In genomic region chr19:2253106-2254051, GRCh38 we compare ENCODE assay signal across 9 cellular contexts. TPM values are rescaled to one million over a fixed set of nuclear protein-coding genes. Genes with fewer than 3 reads are reported as not detected.
A peak's percentile ranks its signal among the peaks of the same experiment; 100 is the strongest.
DNase-seq lines count a peak whose midpoint lies in the region; ATAC-seq, FAIRE-seq and TF ChIP-seq lines count a peak whose summit lies in the region.
"Had no signal": no experiment of that assay in that cellular context is flagged by ENCODE, and none has a peak within 500 bp of the region (broad histone marks: within the 10 kb centered on the region; RNA-seq: fewer than 3 reads in every experiment).

No MANE protein-coding gene starts in this region.

- H3K4ac ChIP-seq in neuronal stem cell (ENCODE audit: low read length), result no peak overlapping the region

- peak overlapping the region; percentile 84 for H2BK12ac ChIP-seq in neuronal stem cell (ENCODE audit: low read length)

- peak; percentile 18 for ATAC-seq in GM12878
- no peak for ATAC-seq in GM18870 (IDR thresholded peaks at IDR 0.05; ENCODE audit: unreplicated experiment)

- TF ChIP-seq RAD21 in GM12878 (IDR thresholded peaks at IDR 0.05; ENCODE audit: insufficient read depth, low read depth, low read length), result peak; percentile 58

- H4K20me1 ChIP-seq in GM12878 (ENCODE audit: control insufficient read depth, insufficient read depth), result no peaks in the 10 kb centered on the region

- H3K14ac ChIP-seq in neuronal stem cell (ENCODE audit: low read length), result peak overlapping the region; percentile 97

- no peak for TF ChIP-seq POLR2A in GM12878 (IDR thresholded peaks at IDR 0.05; ENCODE audit: low read depth, low read length)
- TF ChIP-seq POLR2A in thyroid gland (IDR thresholded peaks at IDR 0.05), result no peak

- POLR2A ChIA-PET in GM10248 (lab: Yijun Ruan, JAX), result no interaction called here
- POLR2A ChIA-PET in GM12878 (lab: Charles Lee), result no interaction called here

- H3K79me2 ChIP-seq in GM12878 (ENCODE audit: control insufficient read depth, insufficient read depth, low read length), result no peaks in the 10 kb centered on the region

- H2AFZ ChIP-seq in GM12878 (ENCODE audit: control insufficient read depth, low read depth, low read length), result peak overlapping the region; percentile 19; the same call in 1 of the 2 replicates
- H2AFZ ChIP-seq in neuronal stem cell (ENCODE audit: low read length), result no peak overlapping the region

- TF ChIP-seq EP300 in GM12878 (IDR thresholded peaks at IDR 0.05; ENCODE audit: borderline replicate concordance in 1 of 2, control insufficient read depth in 1 of 2, low read depth in 2 of 2, low read length in 2 of 2), result no peak

- peak overlapping the region; percentile 61 for H2AK5ac ChIP-seq in neuronal stem cell (ENCODE audit: low read depth, low read length)

- H3K9ac ChIP-seq in GM12878 (ENCODE audit: control insufficient read depth, insufficient read depth, low read length), result no peak overlapping the region
- H3K9ac ChIP-seq in neuronal stem cell (ENCODE audit: low read depth, low read length, poor library complexity), result peak overlapping the region; percentile 78

- H3K27me3 ChIP-seq in GM12878 (replicated peaks in 1 of 2; ENCODE audit: control insufficient read depth in 2 of 2, insufficient read depth in 2 of 2, low read length in 1 of 2), result peaks cover 14 to 19% of the 10 kb centered on the region in 2 experiments; a peak in 3 of 4 replicates
- peaks cover 2 to 24% (median 3%) of the 10 kb centered on the region in 3 experiments for H3K27me3 ChIP-seq in neuronal stem cell (ENCODE audit: control insufficient read depth in 3 of 3, insufficient read depth in 3 of 3, low read depth in 1 of 3, low read length in 3 of 3)
- H3K27me3 ChIP-seq in thyroid gland, result peaks cover 12% of the 10 kb centered on the region

- peak overlapping the region; percentile 32; the same call in 1 of the 2 replicates for H3K4me3 ChIP-seq in GM12878
- peak overlapping the region in 1 of 2 donors; percentile 66 for H3K4me3 ChIP-seq in neuronal stem cell (ENCODE audit: low read length in 2 of 2)
- no peak overlapping the region for H3K4me3 ChIP-seq in thyroid gland (replicated peaks in 1 of 3)

- BruUV-seq in GM12878 (replicated peaks; lab: Mats Ljungman, UMichigan), result no TSS peak

- no peak for DNase-seq in GM10248 (ENCODE audit: extremely low spot score)
- DNase-seq in NOMO-1 treated with dmso at 0.1 percent for 144 hours (lab: John Stamatoyannopoulos, UW; ENCODE audit: unreplicated experiment), result peak; percentile 37
- DNase-seq in GM12878 (ENCODE audit: low read depth, low spot score), result no peak
- no peak for DNase-seq in neuronal stem cell (ENCODE audit: low spot score)
- DNase-seq in thyroid gland, result no peak
- no peak for DNase-seq in NCI-H187 (lab: John Stamatoyannopoulos, UW)
- DNase-seq in NCI-H1105 treated with DMSO at 0.1 percent for 48 hours (lab: John Stamatoyannopoulos, UW), result no peak

- no peak overlapping the region for H4K8ac ChIP-seq in neuronal stem cell (ENCODE audit: low read depth, low read length)

- peak overlapping the region; percentile 95 for H4K91ac ChIP-seq in neuronal stem cell (ENCODE audit: low read depth, low read length, poor library complexity)

- H2BK15ac ChIP-seq in neuronal stem cell (ENCODE audit: low read length), result no peak overlapping the region

- SMC1A ChIA-PET in GM12878 (lab: Charles Lee; ENCODE audit: uncharacterized antibody, unreplicated experiment), result no interaction called here

- peaks cover 7% of the 10 kb centered on the region for H3K4me1 ChIP-seq in GM12878 (ENCODE audit: control insufficient read depth, insufficient read depth, low read length)
- H3K4me1 ChIP-seq in neuronal stem cell (ENCODE audit: control insufficient read depth in 2 of 2, insufficient read depth in 1 of 2, low read depth in 1 of 2, low read length in 2 of 2), result peaks cover 0 to 12% of the 10 kb centered on the region in 2 donors
- peaks cover 0 to 38% of the 10 kb centered on the region in 2 donors for H3K4me1 ChIP-seq in thyroid gland

- peaks cover 0 to 7% of the 10 kb centered on the region in 2 experiments; a peak in 2 of 4 replicates for H3K36me3 ChIP-seq in GM12878 (ENCODE audit: control insufficient read depth in 2 of 2, insufficient read depth in 2 of 2, low read length in 1 of 2)
- peaks cover 0 to 23% of the 10 kb centered on the region in 2 donors for H3K36me3 ChIP-seq in neuronal stem cell (replicated peaks in 1 of 2; ENCODE audit: control insufficient read depth in 2 of 2, insufficient read depth in 2 of 2, low read length in 2 of 2)
- no peaks in the 10 kb centered on the region for H3K36me3 ChIP-seq in thyroid gland

- in situ Hi-C loops in GM12878 (cut with MboI), result no loop called here

- peak overlapping the region; percentile 87 for H2BK5ac ChIP-seq in neuronal stem cell (ENCODE audit: low read length)

- CTCF ChIA-PET in GM10248 (lab: Yijun Ruan, JAX), result interaction anchor here (1.0 to 1.5 kb wide), 6 partner anchors 13 to 97 kb away, joined by 3 to 4 read pairs (median 4); no protein-coding TSS in a partner anchor
- CTCF ChIA-PET in GM12878 (lab: Yijun Ruan, JAX), result interaction anchor here (0.5 to 1.3 kb wide), 4 partner anchors 14 to 139 kb away, joined by 3 to 5 read pairs (median 4); no protein-coding TSS in a partner anchor

- FAIRE-seq in GM12878 (lab: Jason Lieb, UNC), result no peak

- no peak overlapping the region for H3K27ac ChIP-seq in GM12878 (ENCODE audit: control insufficient read depth, insufficient read depth)
- no peak overlapping the region for H3K27ac ChIP-seq in neuronal stem cell (replicated peaks; ENCODE audit: low read length)
- H3K27ac ChIP-seq in thyroid gland, result no peak overlapping the region
- H3K27ac ChIP-seq: HL-60 had no signal

- RAD21 ChIA-PET in GM12878 (lab: Charles Lee; ENCODE audit: unreplicated experiment), result interaction anchor here (0.6 kb wide), 1 partner anchor 16 kb away, joined by 4 read pairs; no protein-coding TSS in a partner anchor

- peak overlapping the region; percentile 60 for H3K4me2 ChIP-seq in GM12878 (ENCODE audit: control insufficient read depth, insufficient read depth)
- H3K4me2 ChIP-seq in neuronal stem cell (ENCODE audit: insufficient read depth, low read length, poor library complexity, severe bottlenecking), result peak overlapping the region; percentile 97

- intact Hi-C loops in GM12878 (cut with micrococcal nuclease; ENCODE audit: unreplicated experiment), result no loop called here
- intact Hi-C loops in thyroid gland (cut with DNase I), result no loop called here

- H3K9me3 ChIP-seq in GM12878 (replicated peaks; ENCODE audit: control insufficient read depth, insufficient read depth, low read length) (no peaks in the 10 kb centered on the region; the same call in 2 of the 3 replicates), neuronal stem cell (replicated peaks in 1 of 2; ENCODE audit: control insufficient read depth in 2 of 2, insufficient read depth in 1 of 2, low read depth in 1 of 2, low read length in 2 of 2) (peaks cover 0 to 5% of the 10 kb centered on the region in 2 donors), thyroid gland (no peaks in the 10 kb centered on the region)

- WGBS in GM12878 (ENCODE audit: insufficient coverage, insufficient replicate concordance, low lambda C conversion rate, missing lambda C conversion rate), result 10% methylated on average over 55 of the region's 76 CpGs
- no CpG with 5 or more reads among the region's 76 CpGs for WGBS in neuronal stem cell (ENCODE audit: extremely low coverage in 2 of 2, insufficient read length in 2 of 2, insufficient replicate concordance in 1 of 2), 2 donors
- WGBS in thyroid gland, 2 donors, result 5 to 6% methylated on average over 10 to 50 of the region's 76 CpGs

- peak overlapping the region; percentile 95 for H3K18ac ChIP-seq in neuronal stem cell (ENCODE audit: low read length)

- peak overlapping the region; percentile 89 for H3K23ac ChIP-seq in neuronal stem cell (ENCODE audit: low read depth, low read length, poor library complexity)

- no peaks in the 10 kb centered on the region for H3K79me1 ChIP-seq in neuronal stem cell (ENCODE audit: low read depth, low read length)

- peak; percentile 67 for TF ChIP-seq CTCF in GM10248 (IDR thresholded peaks at IDR 0.05; ENCODE audit: control extremely low read depth, extremely low read depth, low read depth, missing control alignments)
- TF ChIP-seq CTCF in GM12878 (IDR thresholded peaks at IDR 0.05 in 2 of 3, conservative IDR thresholded peaks at IDR 0.05 in 1 of 3; ENCODE audit: control insufficient read depth in 2 of 3, extremely low read depth in 1 of 3, insufficient read depth in 1 of 3, low read depth in 3 of 3, low read length in 3 of 3), result peak; percentile 24 to 45 (median 41)
- no peak for TF ChIP-seq CTCF in thyroid gland (IDR thresholded peaks at IDR 0.05)

- no peak overlapping the region for H2BK120ac ChIP-seq in neuronal stem cell (ENCODE audit: low read depth, low read length)

RNA-seq across cellular contexts. Expression of gene JSRP1, which starts 2.8 kb away (rescaled TPM):
- not detected in 2 replicates for total RNA-seq in GM12878 (2013; cell fraction: nucleolus; rRNA removed)
- not detected in 2 replicates for total RNA-seq in GM12878 (2014; rRNA removed)
- not detected in 2 replicates for total RNA-seq in GM12878 (2014; rRNA removed; fragmentation: Illumina TruSeq; extraction: Trizol)
- total RNA-seq in GM12878 (2021), result 0.41 and 0.43 TPM in 2 replicates
- polyA plus RNA-seq in GM12878 (2011; ENCODE audit: low read depth), result not detected
- not detected in 2 replicates for polyA plus RNA-seq in GM12878 (2011; rRNA removed)
- polyA plus RNA-seq in GM12878 (2011; cell fraction: cytosol; rRNA removed), result 0.10 TPM in 1 of 2 replicates, not detected in the other
- 0.13 TPM in 1 of 2 replicates, not detected in the other for polyA plus RNA-seq in GM12878 (2011; cell fraction: nucleus; rRNA removed)
- polyA plus RNA-seq in GM12878 (2012), result 0.90 and 2.8 TPM in 2 replicates
- not detected in 2 replicates for polyA plus RNA-seq in GM12878 (2014; fragmentation: Illumina TruSeq; extraction: Trizol)
- polyA plus RNA-seq in GM12878 (2014; fragmentation: Nextera tagmentation; extraction: Ambion mirVana), result not detected
- polyA plus RNA-seq in GM12878 (2014; rRNA removed), result 0.14 TPM in 1 of 2 replicates, not detected in the other
- under 1 TPM; 0.49 to 0.91 TPM for polyA plus RNA-seq in GM12878 (2016; fragmentation: Nextera tagmentation; extraction: Ambion mirVana)
- polyA minus RNA-seq in GM12878 (2011; rRNA and poly(A)+ RNA removed), result 0.72 TPM in 1 of 2 replicates, not detected in the other
- not detected in 2 replicates for polyA minus RNA-seq in GM12878 (2011; cell fraction: cytosol; rRNA and poly(A)+ RNA removed)
- not detected in 2 replicates for polyA minus RNA-seq in GM12878 (2011; cell fraction: nucleus; rRNA and poly(A)+ RNA removed)
- 0.22 TPM for polyA plus RNA-seq in neuronal stem cell (2013, experiment 1 of 2)
- 0.15 TPM for polyA plus RNA-seq in neuronal stem cell (2013, experiment 2 of 2)
- not detected for total RNA-seq in thyroid gland

RNA-seq across cellular contexts. Expression of gene AMH, which starts 4.3 kb away (rescaled TPM):
- total RNA-seq in GM12878 (2013; cell fraction: nucleolus; rRNA removed), result 3.2 and 4.9 TPM in 2 replicates
- total RNA-seq in GM12878 (2014; rRNA removed), result 1.4 and 1.7 TPM in 2 replicates
- total RNA-seq in GM12878 (2014; rRNA removed; fragmentation: Illumina TruSeq; extraction: Trizol), result 0.18 TPM in 1 of 2 replicates, not detected in the other
- total RNA-seq in GM12878 (2021), result 2.1 and 3.5 TPM in 2 replicates
- not detected for polyA plus RNA-seq in GM12878 (2011; ENCODE audit: low read depth)
- polyA plus RNA-seq in GM12878 (2011; rRNA removed), result 0.20 and 0.22 TPM in 2 replicates
- 0.30 and 0.89 TPM in 2 replicates for polyA plus RNA-seq in GM12878 (2011; cell fraction: cytosol; rRNA removed)
- 15.5 and 28.6 TPM in 2 replicates for polyA plus RNA-seq in GM12878 (2011; cell fraction: nucleus; rRNA removed)
- polyA plus RNA-seq in GM12878 (2012), result 0.27 and 0.92 TPM in 2 replicates
- polyA plus RNA-seq in GM12878 (2014; fragmentation: Illumina TruSeq; extraction: Trizol), result not detected in 2 replicates
- polyA plus RNA-seq in GM12878 (2014; fragmentation: Nextera tagmentation; extraction: Ambion mirVana), result not detected
- 2.6 TPM in 2 replicates for polyA plus RNA-seq in GM12878 (2014; rRNA removed)
- polyA plus RNA-seq in GM12878 (2016; fragmentation: Nextera tagmentation; extraction: Ambion mirVana), result under 1 TPM in 1 of 2 experiments, not detected in 1; 0.17 TPM
- 0.31 TPM in 1 of 2 replicates, not detected in the other for polyA minus RNA-seq in GM12878 (2011; rRNA and poly(A)+ RNA removed)
- polyA minus RNA-seq in GM12878 (2011; cell fraction: cytosol; rRNA and poly(A)+ RNA removed), result 1.2 TPM in 1 of 2 replicates, not detected in the other
- polyA minus RNA-seq in GM12878 (2011; cell fraction: nucleus; rRNA and poly(A)+ RNA removed), result 1.6 and 5.0 TPM in 2 replicates
- polyA plus RNA-seq in neuronal stem cell (2013, experiment 1 of 2), result 10.1 TPM
- 9.2 TPM for polyA plus RNA-seq in neuronal stem cell (2013, experiment 2 of 2)
- 1 to 10 TPM in 1 of 4 donors, under 1 TPM in 1, not detected in 2; 0.33 to 4.2 TPM for total RNA-seq in thyroid gland

RNA-seq across cellular contexts. Expression of gene SF3A2, which starts 16.8 kb away (rescaled TPM):
- 88.3 and 88.5 TPM in 2 replicates for total RNA-seq in GM12878 (2013; cell fraction: nucleolus; rRNA removed)
- total RNA-seq in GM12878 (2014; rRNA removed), result 41.5 and 49.3 TPM in 2 replicates
- 12.3 and 15.6 TPM in 2 replicates for total RNA-seq in GM12878 (2014; rRNA removed; fragmentation: Illumina TruSeq; extraction: Trizol)
- total RNA-seq in GM12878 (2021), result 132 and 143 TPM in 2 replicates
- 49.8 TPM for polyA plus RNA-seq in GM12878 (2011; ENCODE audit: low read depth)
- polyA plus RNA-seq in GM12878 (2011; rRNA removed), result 3.3 and 5.4 TPM in 2 replicates
- polyA plus RNA-seq in GM12878 (2011; cell fraction: cytosol; rRNA removed), result 11.1 and 14.5 TPM in 2 replicates
- 89.6 and 126 TPM in 2 replicates for polyA plus RNA-seq in GM12878 (2011; cell fraction: nucleus; rRNA removed)
- 86.1 and 131 TPM in 2 replicates for polyA plus RNA-seq in GM12878 (2012)
- polyA plus RNA-seq in GM12878 (2014; fragmentation: Illumina TruSeq; extraction: Trizol), result 2.4 and 26.9 TPM in 2 replicates
- under 1 TPM; 0.33 to 0.55 TPM for polyA plus RNA-seq in GM12878 (2014; fragmentation: Nextera tagmentation; extraction: Ambion mirVana)
- polyA plus RNA-seq in GM12878 (2014; rRNA removed), result 36.2 and 61.3 TPM in 2 replicates
- polyA plus RNA-seq in GM12878 (2016; fragmentation: Nextera tagmentation; extraction: Ambion mirVana), result 10 to 100 TPM; 34.4 to 39.7 TPM
- 10.2 and 25.5 TPM in 2 replicates for polyA minus RNA-seq in GM12878 (2011; rRNA and poly(A)+ RNA removed)
- 30.7 and 38.0 TPM in 2 replicates for polyA minus RNA-seq in GM12878 (2011; cell fraction: cytosol; rRNA and poly(A)+ RNA removed)
- polyA minus RNA-seq in GM12878 (2011; cell fraction: nucleus; rRNA and poly(A)+ RNA removed), result 69.4 and 102 TPM in 2 replicates
- polyA plus RNA-seq in neuronal stem cell (2013, experiment 1 of 2), result 117 TPM
- 115 TPM for polyA plus RNA-seq in neuronal stem cell (2013, experiment 2 of 2)
- 10 to 100 TPM; 25.7 to 39.8 (median 30.3) TPM for total RNA-seq in thyroid gland

RNA-seq across cellular contexts. Expression of gene PLEKHJ1, which starts 17.2 kb away (rescaled TPM):
- total RNA-seq in GM12878 (2013; cell fraction: nucleolus; rRNA removed), result 30.4 and 31.3 TPM in 2 replicates
- total RNA-seq in GM12878 (2014; rRNA removed) (131 and 133 TPM in 2 replicates), GM12878 (2014; rRNA removed; fragmentation: Illumina TruSeq; extraction: Trizol) (42.8 and 49.7 TPM in 2 replicates), GM12878 (2021) (92.9 and 98.0 TPM in 2 replicates), thyroid gland (100 to 1,000 TPM in 3 of 4 donors, 10 to 100 TPM in 1; 86.7 to 179 (median 131) TPM)
- 24.5 TPM for polyA plus RNA-seq in GM12878 (2011; ENCODE audit: low read depth)
- polyA plus RNA-seq in GM12878 (2011; rRNA removed) (27.7 and 52.0 TPM in 2 replicates), GM12878 (2014; fragmentation: Illumina TruSeq; extraction: Trizol) (13.8 and 32.4 TPM in 2 replicates), GM12878 (2014; fragmentation: Nextera tagmentation; extraction: Ambion mirVana) (1 to 10 TPM; 1.3 to 6.9 TPM), GM12878 (2014; rRNA removed) (133 and 158 TPM in 2 replicates), GM12878 (2016; fragmentation: Nextera tagmentation; extraction: Ambion mirVana) (100 to 1,000 TPM; 119 to 125 TPM)
- polyA plus RNA-seq in GM12878 (2011; cell fraction: cytosol; rRNA removed), result 90.9 and 142 TPM in 2 replicates
- polyA plus RNA-seq in GM12878 (2011; cell fraction: nucleus; rRNA removed), result 85.3 and 98.1 TPM in 2 replicates
- 53.2 and 83.0 TPM in 2 replicates for polyA plus RNA-seq in GM12878 (2012)
- 9.7 and 26.1 TPM in 2 replicates for polyA minus RNA-seq in GM12878 (2011; rRNA and poly(A)+ RNA removed)
- 12.0 and 16.9 TPM in 2 replicates for polyA minus RNA-seq in GM12878 (2011; cell fraction: cytosol; rRNA and poly(A)+ RNA removed)
- 14.1 and 27.3 TPM in 2 replicates for polyA minus RNA-seq in GM12878 (2011; cell fraction: nucleus; rRNA and poly(A)+ RNA removed)
- polyA plus RNA-seq in neuronal stem cell (2013, experiment 1 of 2), result 94.6 TPM
- polyA plus RNA-seq in neuronal stem cell (2013, experiment 2 of 2), result 92.1 TPM

RNA-seq across cellular contexts. Expression of gene PEAK3, which starts 28.6 kb away (rescaled TPM):
- not detected in 2 replicates for total RNA-seq in GM12878 (2013; cell fraction: nucleolus; rRNA removed)
- total RNA-seq in GM12878 (2014; rRNA removed) (not detected in 2 replicates), GM12878 (2014; rRNA removed; fragmentation: Illumina TruSeq; extraction: Trizol) (not detected in 2 replicates), GM12878 (2021) (0.10 and 0.13 TPM in 2 replicates), thyroid gland (1 to 10 TPM in 1 of 4 donors, under 1 TPM in 3; 0.27 to 1.6 (median 0.59) TPM)
- 0.09 TPM for polyA plus RNA-seq in GM12878 (2011; ENCODE audit: low read depth)
- polyA plus RNA-seq in GM12878 (2011; rRNA removed) (0.03 TPM in 1 of 2 replicates, not detected in the other), GM12878 (2014; fragmentation: Illumina TruSeq; extraction: Trizol) (not detected in 2 replicates), GM12878 (2014; fragmentation: Nextera tagmentation; extraction: Ambion mirVana) (not detected), GM12878 (2014; rRNA removed) (not detected in 2 replicates), GM12878 (2016; fragmentation: Nextera tagmentation; extraction: Ambion mirVana) (under 1 TPM in 1 of 2 experiments, not detected in 1; 0.05 TPM)
- polyA plus RNA-seq in GM12878 (2011; cell fraction: cytosol; rRNA removed), result not detected in 2 replicates
- 0.06 and 0.19 TPM in 2 replicates for polyA plus RNA-seq in GM12878 (2011; cell fraction: nucleus; rRNA removed)
- polyA plus RNA-seq in GM12878 (2012), result 0.25 and 1.1 TPM in 2 replicates
- polyA minus RNA-seq in GM12878 (2011; rRNA and poly(A)+ RNA removed), result 0.05 TPM in 1 of 2 replicates, not detected in the other
- polyA minus RNA-seq in GM12878 (2011; cell fraction: cytosol; rRNA and poly(A)+ RNA removed), result 0.52 TPM in 1 of 2 replicates, not detected in the other
- 0.12 and 0.19 TPM in 2 replicates for polyA minus RNA-seq in GM12878 (2011; cell fraction: nucleus; rRNA and poly(A)+ RNA removed)
- polyA plus RNA-seq in neuronal stem cell (2013, experiment 1 of 2), result not detected
- polyA plus RNA-seq in neuronal stem cell (2013, experiment 2 of 2), result not detected

Comparison
In these comparisons a context has a peak if more than half of its experiments do, and no peak if none do; other contexts are left out.
1. CTCF ChIP-seq: peak in GM10248 (single experiment) and GM12878 (3 of 3); none in thyroid gland (0 of 6).